ENCODE assay signal across 27 cellular contexts in the genomic region with DNA sequence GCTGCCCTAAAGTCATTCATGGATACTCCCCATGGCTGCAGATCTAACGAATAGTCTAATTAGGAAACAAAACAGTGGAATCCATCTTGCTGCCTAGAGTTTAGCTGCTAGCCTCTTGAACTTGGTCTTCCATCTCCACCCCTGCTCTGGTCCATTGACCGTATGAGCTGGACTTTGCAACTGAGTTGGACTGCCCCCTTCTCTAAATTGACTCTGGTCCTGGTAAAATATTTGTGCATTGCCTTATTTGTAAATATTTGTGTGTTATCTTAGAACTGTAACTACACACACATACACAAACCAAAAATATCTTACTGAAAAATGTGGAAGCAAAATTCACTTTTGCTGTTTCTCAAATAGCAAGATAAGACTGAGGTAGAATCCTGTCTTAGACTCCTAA.
"Had no signal": no experiment of that assay in that cellular context is flagged by ENCODE, and none has a peak within 500 bp of the region (broad histone marks: within the 10 kb centered on the region; RNA-seq: fewer than 3 reads in every experiment).

No MANE protein-coding gene starts in this region.

- DNase-seq: colonic mucosa; cortex of kidney; dermis blood vessel endothelial cell; dorsolateral prefrontal cortex; effector CD4-positive, alpha-beta T cell; effector CD8-positive, alpha-beta T cell; effector memory CD4-positive, alpha-beta T cell; effector memory CD8-positive, alpha-beta T cell; endodermal cell; erythroblast; esophagus squamous epithelium; foreskin fibroblast; foreskin keratinocyte; foreskin melanocyte; gastrocnemius medialis; glutamatergic neuron; heart left ventricle; heart right ventricle had no signal

- H3K4me3 ChIP-seq: colonic mucosa, coronary artery, dorsolateral prefrontal cortex, esophagus muscularis mucosa, esophagus squamous epithelium, gastrocnemius medialis, gastroesophageal sphincter, heart left ventricle, heart right ventricle had no signal

- H3K27ac ChIP-seq: colonic mucosa, coronary artery, dorsolateral prefrontal cortex, epithelial cell of prostate, esophagus muscularis mucosa, esophagus squamous epithelium, foreskin keratinocyte, gastrocnemius medialis, gastroesophageal sphincter, heart left ventricle, heart right ventricle had no signal

- H3K36me3 ChIP-seq: colonic mucosa, esophagus muscularis mucosa, esophagus squamous epithelium, gastrocnemius medialis, gastroesophageal sphincter, heart left ventricle, heart right ventricle had no signal

- H3K27me3 ChIP-seq: colonic mucosa, dorsolateral prefrontal cortex, gastrocnemius medialis had no signal

- H3K9me3 ChIP-seq: colonic mucosa, esophagus muscularis mucosa, esophagus squamous epithelium, gastrocnemius medialis, gastroesophageal sphincter, heart left ventricle had no signal

- H3K4me1 ChIP-seq: colonic mucosa, esophagus muscularis mucosa, esophagus squamous epithelium, foreskin keratinocyte, gastrocnemius medialis, gastroesophageal sphincter, heart left ventricle, heart right ventricle had no signal

- FAIRE-seq: colon, endometrium, endothelial cell of umbilical vein, frontal cortex had no signal

- ATAC-seq: effector memory CD8-positive, alpha-beta T cell; esophagus mucosa; foreskin keratinocyte; gastrocnemius medialis; gastroesophageal sphincter; heart left ventricle; heart right ventricle had no signal
